9 cellular contexts compared by ENCODE assay signal in genomic region chr11:72750556-72751292, GRCh38. TPM values are rescaled to one million over a fixed set of nuclear protein-coding genes. Genes with fewer than 3 reads are reported as not detected.
DNase-seq lines count a peak whose midpoint lies in the region; ATAC-seq lines count a peak whose summit lies in the region.
"Had no signal": no experiment of that assay in that cellular context is flagged by ENCODE, and none has a peak within 500 bp of the region (broad histone marks: within the 10 kb centered on the region; RNA-seq: fewer than 3 reads in every experiment).

No MANE protein-coding gene starts in this region.

- ATAC-seq in stimulated activated naive B cell treated with anti-CD40 and anti-IgM and Interleukin-4, amounts not matched to agents 10 μg/mL and 1 μg/mL and 100 μg/mL, for 72 hours (replicated peaks) = no peak
- ATAC-seq in HG03520 (IDR thresholded peaks at IDR 0.05; ENCODE audit: unreplicated experiment) = no peak

- no peak overlapping the region for H3K9ac ChIP-seq in SK-N-MC (ENCODE audit: insufficient read length)

- H3K9me3 ChIP-seq in SK-N-MC (ENCODE audit: low read depth, low read length) = no peaks in the 10 kb centered on the region

- peak overlapping the region; percentile 87 for H3K4me3 Mint-ChIP-seq in activated CD4-positive, alpha-beta T cell treated with anti-CD3 and anti-CD28 coated beads, Interleukin-2, amount 10 ng/mL, durations not matched to agents 24 days and 14 days
- H3K4me3 Mint-ChIP-seq in stimulated activated naive B cell treated with anti-CD40 and anti-IgM and Interleukin-4, amounts not matched to agents 10 μg/mL and 1 μg/mL and 100 μg/mL, for 72 hours = peak overlapping the region; percentile 88 to 91

- peak overlapping the region; percentile 87 for H3K4me3 ChIP-seq in SK-N-MC

- no peaks in the 10 kb centered on the region for H3K9me3 Mint-ChIP-seq in activated CD4-positive, alpha-beta T cell treated with anti-CD3 and anti-CD28 coated beads, Interleukin-2, amount 10 ng/mL, durations not matched to agents 24 days and 14 days
- H3K9me3 Mint-ChIP-seq in stimulated activated naive B cell treated with anti-CD40 and anti-IgM and Interleukin-4, amounts not matched to agents 10 μg/mL and 1 μg/mL and 100 μg/mL, for 72 hours = no peaks in the 10 kb centered on the region

- no peak overlapping the region for H3K27ac ChIP-seq in SK-N-MC

- H3K36me3 Mint-ChIP-seq in activated CD4-positive, alpha-beta T cell treated with anti-CD3 and anti-CD28 coated beads, Interleukin-2, amount 10 ng/mL, durations not matched to agents 24 days and 14 days (ENCODE audit: low read depth) = no peaks in the 10 kb centered on the region
- H3K36me3 Mint-ChIP-seq in stimulated activated naive B cell treated with anti-CD40 and anti-IgM and Interleukin-4, amounts not matched to agents 10 μg/mL and 1 μg/mL and 100 μg/mL, for 72 hours = peaks cover 0 to 18% of the 10 kb centered on the region in 2 donors

- peaks cover 26% of the 10 kb centered on the region for H3K4me1 Mint-ChIP-seq in activated CD4-positive, alpha-beta T cell treated with anti-CD3 and anti-CD28 coated beads, Interleukin-2, amount 10 ng/mL, durations not matched to agents 24 days and 14 days
- peaks cover 49 to 72% of the 10 kb centered on the region in 2 donors for H3K4me1 Mint-ChIP-seq in stimulated activated naive B cell treated with anti-CD40 and anti-IgM and Interleukin-4, amounts not matched to agents 10 μg/mL and 1 μg/mL and 100 μg/mL, for 72 hours

- no peaks in the 10 kb centered on the region for H3K27me3 Mint-ChIP-seq in activated CD4-positive, alpha-beta T cell treated with anti-CD3 and anti-CD28 coated beads, Interleukin-2, amount 10 ng/mL, durations not matched to agents 24 days and 14 days
- no peaks in the 10 kb centered on the region for H3K27me3 Mint-ChIP-seq in stimulated activated naive B cell treated with anti-CD40 and anti-IgM and Interleukin-4, amounts not matched to agents 10 μg/mL and 1 μg/mL and 100 μg/mL, for 72 hours

- in situ Hi-C loops in G401 (cut with HindIII; ENCODE audit: low sequenced_read_pairs) = loop anchor here (10.0 kb wide), 1 partner anchor 96 kb away; no protein-coding TSS in a partner anchor

- no peak for DNase-seq in activated CD4-positive, alpha-beta T cell treated with anti-CD3 and anti-CD28 coated beads, Interleukin-2, amount 10 ng/mL, durations not matched to agents 24 days and 14 days
- DNase-seq in activated CD4-positive, alpha-beta T cell treated with anti-CD3 and anti-CD28 coated beads, Interleukin-2, amount 50 U/mL, for 4 hours = no peak
- DNase-seq in SK-N-MC (ENCODE audit: low read depth, low spot score) = no peak
- peak; percentile 34 for DNase-seq in germinal center (ENCODE audit: low spot score)
- DNase-seq in stimulated activated naive B cell treated with anti-CD40 and anti-IgM and Interleukin-4, amounts not matched to agents 10 μg/mL and 1 μg/mL and 100 μg/mL, for 72 hours = no peak
- DNase-seq in G401 (ENCODE audit: low spot score) = no peak
- no peak for DNase-seq in SHP77 (lab: John Stamatoyannopoulos, UW)
- DNase-seq: activated CD4-positive, alpha-beta T cell treated with anti-CD3 and anti-CD28 coated beads for 1 hour had no signal

- no peaks in the 10 kb centered on the region for H3K36me3 ChIP-seq in SK-N-MC (ENCODE audit: insufficient read depth, low read length)

- intact Hi-C loops in activated CD4-positive, alpha-beta T cell treated with anti-CD3 and anti-CD28 coated beads, Interleukin-2, amount 10 ng/mL, durations not matched to agents 24 days and 14 days (cut with micrococcal nuclease) = no loop called here

- H3K27ac Mint-ChIP-seq in activated CD4-positive, alpha-beta T cell treated with anti-CD3 and anti-CD28 coated beads, Interleukin-2, amount 10 ng/mL, durations not matched to agents 24 days and 14 days = peak overlapping the region; percentile 46
- H3K27ac Mint-ChIP-seq in stimulated activated naive B cell treated with anti-CD40 and anti-IgM and Interleukin-4, amounts not matched to agents 10 μg/mL and 1 μg/mL and 100 μg/mL, for 72 hours = peak overlapping the region; percentile 78

RNA-seq across cellular contexts. Expression of gene ARAP1, which starts 1.5 kb away (rescaled TPM):
- 76.9 and 81.5 TPM in 2 replicates for total RNA-seq in activated CD4-positive, alpha-beta T cell treated with anti-CD3 and anti-CD28 coated beads, Interleukin-2, amount 10 ng/mL, durations not matched to agents 24 days and 14 days
- 89.9 and 113 TPM in 2 replicates for total RNA-seq in G401 (2014; rRNA removed; shearing (Covaris generic))

RNA-seq across cellular contexts. Expression of gene STARD10, which starts 43.1 kb away (rescaled TPM):
- 16.3 and 17.2 TPM in 2 replicates for total RNA-seq in activated CD4-positive, alpha-beta T cell treated with anti-CD3 and anti-CD28 coated beads, Interleukin-2, amount 10 ng/mL, durations not matched to agents 24 days and 14 days
- total RNA-seq in G401 (2014; rRNA removed; shearing (Covaris generic)) = 68.8 and 74.1 TPM in 2 replicates
